In genomic region chr20:40251284-40251932, GRCh38 we compare ENCODE assay signal across 9 cellular contexts.
DNase-seq lines count a peak whose midpoint lies in the region; ATAC-seq, FAIRE-seq and TF ChIP-seq lines count a peak whose summit lies in the region.
"Had no signal": no experiment of that assay in that cellular context is flagged by ENCODE, and none has a peak within 500 bp of the region (broad histone marks: within the 10 kb centered on the region; RNA-seq: fewer than 3 reads in every experiment).

No MANE protein-coding gene starts in this region.

- ATAC-seq in CD8-positive, alpha-beta T cell = no peak
- ATAC-seq in GM19023 (IDR thresholded peaks at IDR 0.05; ENCODE audit: unreplicated experiment) = no peak

- no peak overlapping the region for H3K4me2 ChIP-seq in MM.1S (ENCODE audit: low read depth, low read length)

- H3K9me3 ChIP-seq in MM.1S (replicated peaks; ENCODE audit: insufficient read depth, low read length) = no peaks in the 10 kb centered on the region
- H3K9me3 ChIP-seq in CD8-positive, alpha-beta T cell (ENCODE audit: low read length) = no peaks in the 10 kb centered on the region

- H3K27ac ChIP-seq in MM.1S (ENCODE audit: low read length) = no peak overlapping the region
- H3K27ac ChIP-seq in CD8-positive, alpha-beta T cell (ENCODE audit: low read depth, low read length) = no peak overlapping the region

- H3K9ac ChIP-seq in MM.1S (ENCODE audit: low read length) = no peak overlapping the region

- TF ChIP-seq CTCF in GM12864 (IDR thresholded peaks at IDR 0.05; ENCODE audit: low read depth, low read length, missing control alignments) (peak; percentile 73), MM.1S (IDR thresholded peaks at IDR 0.05; ENCODE audit: low read length) (peak; percentile 66), bronchial epithelial cell (IDR thresholded peaks at IDR 0.05; ENCODE audit: insufficient read depth, low read length, severe bottlenecking) (peak; percentile 77), neural crest cell (conservative IDR thresholded peaks at IDR 0.05) (peak; percentile 37)
- no peak for TF ChIP-seq CTCF in CD8-positive, alpha-beta T cell (IDR thresholded peaks at IDR 0.05)

- H3K9me2 ChIP-seq in MM.1S (replicated peaks; ENCODE audit: insufficient read depth, low read length) = no peaks in the 10 kb centered on the region

- intact Hi-C loops in CD8-positive, alpha-beta T cell (cut with DNase I, micrococcal nuclease) = no loop called here

- FAIRE-seq in bronchial epithelial cell (lab: Jason Lieb, UNC) = no peak

- H2AFZ ChIP-seq in MM.1S (ENCODE audit: low read length) = 0 out of 2 replicates have a peak overlapping the region, but pooled peaks have one; percentile 40

- no peak overlapping the region for H3K4me3 ChIP-seq in GM12864 (ENCODE audit: low read depth, low read length)
- H3K4me3 ChIP-seq in MM.1S (ENCODE audit: low read length) = no peak overlapping the region
- H3K4me3 ChIP-seq in bronchial epithelial cell (ENCODE audit: low read depth, low read length) = no peak overlapping the region
- no peak overlapping the region for H3K4me3 ChIP-seq in CD8-positive, alpha-beta T cell (ENCODE audit: low read depth, low read length)

- H3K4me3 Mint-ChIP-seq in neural crest cell = no peak overlapping the region
- no peak overlapping the region for H3K4me3 Mint-ChIP-seq in CD8-positive, alpha-beta T cell
- H3K4me3 Mint-ChIP-seq: central memory CD8-positive, alpha-beta T cell had no signal

- POLR2A ChIA-PET in CD8-positive, alpha-beta T cell (lab: Charles Lee) = no interaction called here

- CTCF ChIA-PET in CD8-positive, alpha-beta T cell (lab: Charles Lee) = no interaction called here

- no peaks in the 10 kb centered on the region for H3K27me3 Mint-ChIP-seq in neural crest cell (ENCODE audit: low read depth)
- H3K27me3 Mint-ChIP-seq in CD8-positive, alpha-beta T cell (ENCODE audit: low read depth) = peaks cover 6% of the 10 kb centered on the region

- H3K9me3 Mint-ChIP-seq in neural crest cell = peaks cover 5% of the 10 kb centered on the region
- peaks cover 5% of the 10 kb centered on the region for H3K9me3 Mint-ChIP-seq in CD8-positive, alpha-beta T cell
- H3K9me3 Mint-ChIP-seq: central memory CD8-positive, alpha-beta T cell had no signal

- H4K20me1 ChIP-seq in MM.1S (ENCODE audit: insufficient read depth, low read length) = no peaks in the 10 kb centered on the region

- H3K36me3 Mint-ChIP-seq in neural crest cell (ENCODE audit: low read depth) = peaks cover 3% of the 10 kb centered on the region
- H3K36me3 Mint-ChIP-seq in CD8-positive, alpha-beta T cell = no peaks in the 10 kb centered on the region

- H3K36me3 ChIP-seq in MM.1S (replicated peaks; ENCODE audit: insufficient read depth, low read length) = no peaks in the 10 kb centered on the region
- H3K36me3 ChIP-seq in bronchial epithelial cell (ENCODE audit: control insufficient read depth, insufficient read depth, low read length) = no peaks in the 10 kb centered on the region
- no peaks in the 10 kb centered on the region for H3K36me3 ChIP-seq in CD8-positive, alpha-beta T cell (ENCODE audit: insufficient read depth, low read length)

- no peaks in the 10 kb centered on the region for H3K79me2 ChIP-seq in MM.1S (ENCODE audit: low read length)

- H3K4me1 Mint-ChIP-seq in neural crest cell = no peaks in the 10 kb centered on the region
- no peaks in the 10 kb centered on the region for H3K4me1 Mint-ChIP-seq in CD8-positive, alpha-beta T cell (ENCODE audit: low read depth)
- H3K4me1 Mint-ChIP-seq: central memory CD8-positive, alpha-beta T cell had no signal

- H3K27ac Mint-ChIP-seq in neural crest cell (ENCODE audit: unreplicated experiment) = no peak overlapping the region
- H3K27ac Mint-ChIP-seq in CD8-positive, alpha-beta T cell = no peak overlapping the region

- H3K27me3 ChIP-seq in MM.1S (replicated peaks; ENCODE audit: insufficient read depth, low read length) (no peaks in the 10 kb centered on the region), bronchial epithelial cell (ENCODE audit: control insufficient read depth, insufficient read depth, low read length) (no peaks in the 10 kb centered on the region)
- H3K27me3 ChIP-seq in CD8-positive, alpha-beta T cell (ENCODE audit: insufficient read depth, low read length) = no peaks in the 10 kb centered on the region

- H3K4me1 ChIP-seq in MM.1S (ENCODE audit: low read length) = no peaks in the 10 kb centered on the region
- H3K4me1 ChIP-seq in CD8-positive, alpha-beta T cell (ENCODE audit: insufficient read depth, low read length) = no peaks in the 10 kb centered on the region

- no peaks in the 10 kb centered on the region for H3F3A ChIP-seq in MM.1S (ENCODE audit: insufficient read depth, low read length)

- DNase-seq in GM12864 (ENCODE audit: low read depth) (no peak), MM.1S (peak; percentile 23), bronchial epithelial cell (ENCODE audit: low read depth) (peak; percentile 50), neural crest cell (ENCODE audit: low read depth, low spot score) (no peak), NCI-H2107 treated with DMSO at 0.1 percent for 48 hours (lab: John Stamatoyannopoulos, UW; ENCODE audit: unreplicated experiment) (no peak)
- no peak for DNase-seq in CD8-positive, alpha-beta T cell
- DNase-seq in activated CD4-positive, alpha-beta T cell treated with anti-CD3 and anti-CD28 coated beads for 1 hour = no peak

Comparison
In these comparisons a context has a peak if more than half of its experiments do, and no peak if none do; other contexts are left out.
1. DNase-seq: peak in MM.1S (single experiment) and bronchial epithelial cell (single experiment); none in GM12864 (single experiment), neural crest cell (single experiment), CD8-positive, alpha-beta T cell (0 of 7), activated CD4-positive, alpha-beta T cell treated with anti-CD3 and anti-CD28 coated beads for 1 hour (single experiment) and NCI-H2107 treated with DMSO at 0.1 percent for 48 hours (single experiment).